14 cellular contexts compared by ENCODE assay signal in the genomic region with DNA sequence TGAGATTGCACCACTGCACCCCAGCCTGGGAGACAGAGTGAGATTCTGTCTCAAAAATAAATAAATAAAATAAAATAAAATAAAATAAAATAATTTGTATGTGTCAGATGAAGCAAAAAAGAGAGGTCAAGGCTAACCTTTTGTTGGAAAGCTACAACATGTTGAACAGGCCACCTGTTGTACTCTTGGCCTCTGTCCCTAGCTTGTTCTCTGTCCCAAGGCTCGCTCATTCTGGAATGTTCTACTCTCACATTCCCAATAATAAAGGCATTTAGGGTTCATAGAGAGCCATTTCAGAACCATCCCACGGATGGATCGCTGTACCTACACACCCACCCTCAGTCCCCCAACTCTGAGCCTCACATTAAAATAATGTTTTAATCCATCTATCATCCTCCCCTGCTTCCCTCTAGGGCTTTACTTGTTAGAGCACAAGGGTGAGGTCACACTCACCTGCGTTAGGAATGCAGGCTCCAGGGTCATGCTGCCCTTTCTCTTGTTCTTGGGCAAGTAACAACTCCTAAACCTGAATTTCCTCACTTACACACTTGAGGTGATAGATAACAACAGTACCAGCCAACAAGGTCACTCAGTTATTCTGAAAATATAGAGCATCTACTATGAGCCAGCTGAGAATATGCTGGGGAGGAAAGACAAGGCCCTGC. TPM values are rescaled to one million over a fixed set of nuclear protein-coding genes. Genes with fewer than 3 reads are reported as not detected.
A peak's percentile ranks its signal among the peaks of the same experiment; 100 is the strongest.
DNase-seq lines count a peak whose midpoint lies in the region; ATAC-seq, FAIRE-seq and TF ChIP-seq lines count a peak whose summit lies in the region.
"Had no signal": no experiment of that assay in that cellular context is flagged by ENCODE, and none has a peak within 500 bp of the region (broad histone marks: within the 10 kb centered on the region; RNA-seq: fewer than 3 reads in every experiment).

No MANE protein-coding gene starts in this region.

- no peak for TF ChIP-seq RAD21 in H1 (IDR thresholded peaks at IDR 0.05 in 1 of 2, conservative IDR thresholded peaks at IDR 0.05 in 1 of 2; ENCODE audit: low read depth in 2 of 2, low read length in 2 of 2)

- H3K27ac ChIP-seq in Panc1 (ENCODE audit: low read length) (peak overlapping the region; percentile 77; the same call in 1 of the 2 replicates), H1 (ENCODE audit: low read depth, low read length) (no peak overlapping the region), RWPE1 (no peak overlapping the region)
- H3K27ac ChIP-seq: BLaER1 had no signal

- H3K9ac ChIP-seq in H1 (replicated peaks in 1 of 4; ENCODE audit: extremely low read depth in 1 of 4, low read depth in 3 of 4, low read length in 3 of 4): no peak overlapping the region
- H3K9ac ChIP-seq: BLaER1 had no signal

- H3K4me3 ChIP-seq in Panc1 (ENCODE audit: low read depth in 2 of 2, low read length in 2 of 2) (no peak overlapping the region), H1 (ENCODE audit: extremely low read depth in 1 of 4, insufficient read depth in 2 of 4, low read depth in 3 of 4, low read length in 4 of 4) (no peak overlapping the region)
- H3K4me3 ChIP-seq: BLaER1 had no signal

- H2BK12ac ChIP-seq in H1 (ENCODE audit: low read depth, low read length): no peak overlapping the region

- H3K4me1 ChIP-seq in Panc1 (ENCODE audit: control insufficient read depth, insufficient read depth, low read length) (peaks cover 26% of the 10 kb centered on the region), H1 (replicated peaks in 1 of 4; ENCODE audit: control insufficient read depth in 3 of 4, insufficient read depth in 4 of 4, low read length in 3 of 4) (peaks cover 0 to 11% (median 6%) of the 10 kb centered on the region in 4 experiments; a peak in 5 of 7 replicates)

- H2BK15ac ChIP-seq in H1 (ENCODE audit: low read length): no peak overlapping the region

- H2AFZ ChIP-seq in H1 (ENCODE audit: low read length): no peak overlapping the region

- TF ChIP-seq POLR2A in H1 (IDR thresholded peaks at IDR 0.05; ENCODE audit: control extremely low read depth in 1 of 2, low read depth in 2 of 2, low read length in 2 of 2) (no peak), GM12892 (IDR thresholded peaks at IDR 0.05; ENCODE audit: low read depth, low read length) (no peak)

- H4K5ac ChIP-seq in H1 (ENCODE audit: insufficient read length, low read depth, low read length): no peak overlapping the region

- H4K20me1 ChIP-seq in H1 (replicated peaks in 1 of 2; ENCODE audit: control insufficient read depth in 1 of 2, insufficient read depth in 2 of 2, low read length in 2 of 2): no peaks in the 10 kb centered on the region
- H4K20me1 ChIP-seq: BLaER1 had no signal

- no TSS peak for BruUV-seq in Panc1 (replicated peaks; lab: Mats Ljungman, UMichigan)

- no peak for ATAC-seq in Panc1

- no peak overlapping the region for H3K14ac ChIP-seq in H1 (ENCODE audit: insufficient read length)

- no peak overlapping the region for H2BK5ac ChIP-seq in H1 (ENCODE audit: low read depth, low read length)

- H3K36me3 Mint-ChIP-seq in neural crest cell (ENCODE audit: low read depth): no peaks in the 10 kb centered on the region
- H3K36me3 Mint-ChIP-seq: CD4-positive, alpha-beta memory T cell had no signal

- H3K27me3 Mint-ChIP-seq in neural crest cell (ENCODE audit: low read depth): no peaks in the 10 kb centered on the region

- POLR2A ChIA-PET in Panc1 (lab: Charles Lee) (no interaction called here), H1 (lab: Charles Lee; ENCODE audit: partially characterized antibody) (no interaction called here), RWPE1 (lab: Yijun Ruan, JAX; ENCODE audit: low non-redundant PET) (no interaction called here)

- FAIRE-seq in H1 (lab: Jason Lieb, UNC) (no peak), GM12892 (lab: Jason Lieb, UNC) (no peak)

- H3K4me3 Mint-ChIP-seq in neural crest cell: no peak overlapping the region
- H3K4me3 Mint-ChIP-seq: CD14-positive monocyte; CD4-positive, alpha-beta memory T cell; H9 had no signal

- DNase-seq in Panc1 (ENCODE audit: low read depth, low spot score) (no peak), H1 (ENCODE audit: low read depth in 1 of 2, low spot score in 2 of 2) (no peak), neural crest cell (ENCODE audit: low read depth, low spot score) (no peak), RWPE1 (ENCODE audit: low spot score) (no peak), amniotic stem cell (lab: John Stamatoyannopoulos, UW) (no peak), GM12892 (ENCODE audit: insufficient read length) (no peak)
- DNase-seq: Calu3; CD4-positive, alpha-beta memory T cell; DMS79 treated with DMSO at 0.1 percent for 48 hours; GF-D8; GOT3; H9 had no signal

- H2AK5ac ChIP-seq in H1 (ENCODE audit: low read depth, low read length): no peak overlapping the region

- no peak overlapping the region for H3K56ac ChIP-seq in H1 (replicated peaks; ENCODE audit: insufficient read length, low read depth, low read length)

- no peaks in the 10 kb centered on the region for H3K9me3 Mint-ChIP-seq in neural crest cell
- H3K9me3 Mint-ChIP-seq: CD14-positive monocyte; CD4-positive, alpha-beta memory T cell; H9 had no signal

- TF ChIP-seq EP300 in H1 (IDR thresholded peaks at IDR 0.05; ENCODE audit: borderline replicate concordance in 1 of 2, low read depth in 2 of 2, low read length in 2 of 2): no peak

- H3K9me3 ChIP-seq in Panc1 (ENCODE audit: control insufficient read depth, insufficient read depth, low read depth, low read length): no peaks in the 10 kb centered on the region
- no peaks in the 10 kb centered on the region for H3K9me3 ChIP-seq in H1 (ENCODE audit: insufficient read depth in 2 of 2, low read depth in 1 of 2, low read length in 1 of 2)
- H3K9me3 ChIP-seq: BLaER1 had no signal

- H3K79me1 ChIP-seq in H1 (ENCODE audit: low read depth, low read length): no peaks in the 10 kb centered on the region

- no peak overlapping the region for H3K18ac ChIP-seq in H1 (ENCODE audit: extremely low read depth, low read length)

- H4K8ac ChIP-seq in H1 (ENCODE audit: extremely low read depth, insufficient read depth, low read length): no peak overlapping the region

- CTCF ChIA-PET in Panc1 (lab: Charles Lee): no interaction called here
- CTCF ChIA-PET in H1 (lab: Charles Lee; ENCODE audit: partially characterized antibody): interaction anchor here (0.6 to 2.2 kb wide), 7 partner anchors 41 to 485 kb away, joined by 3 to 5 read pairs (median 3); a partner anchor contains a TSS
- CTCF ChIA-PET in RWPE1 (lab: Yijun Ruan, JAX): interaction anchor here (0.7 kb wide), 1 partner anchor 232 kb away, joined by 3 read pairs; no protein-coding TSS in a partner anchor

- no peak overlapping the region for H3K4me2 ChIP-seq in H1 (ENCODE audit: insufficient read depth in 1 of 2, low read depth in 2 of 2, low read length in 2 of 2)
- H3K4me2 ChIP-seq: BLaER1 had no signal

- H3K79me2 ChIP-seq in H1 (ENCODE audit: control insufficient read depth in 1 of 2, insufficient read depth in 2 of 2, low read length in 2 of 2): no peaks in the 10 kb centered on the region

- H3K27ac Mint-ChIP-seq in neural crest cell (ENCODE audit: unreplicated experiment): peak overlapping the region; percentile 20
- H3K27ac Mint-ChIP-seq: CD4-positive, alpha-beta memory T cell had no signal

- 90% methylated on average over 4 of the region's 4 CpGs; no CpG with 5 or more reads in 1 of the 2 experiments for WGBS in H1 (ENCODE audit: extremely low coverage in 1 of 2, insufficient coverage in 1 of 2, insufficient read length in 1 of 2, insufficient replicate concordance in 2 of 2, low coverage in 1 of 2, low lambda C conversion rate in 2 of 2, missing lambda C conversion rate in 1 of 2), 2 experiments

- no peak for TF ChIP-seq CTCF in Panc1 (IDR thresholded peaks at IDR 0.05)
- no peak for TF ChIP-seq CTCF in H1 (IDR thresholded peaks at IDR 0.05; ENCODE audit: control extremely low read depth in 1 of 3, insufficient read depth in 1 of 3, low read depth in 1 of 3, low read length in 3 of 3)
- TF ChIP-seq CTCF in neural crest cell (conservative IDR thresholded peaks at IDR 0.05): no peak
- no peak for TF ChIP-seq CTCF in RWPE1 (conservative IDR thresholded peaks at IDR 0.05; ENCODE audit: low read depth)

- H3K23ac ChIP-seq in H1 (ENCODE audit: insufficient read length): no peak overlapping the region

- no peaks in the 10 kb centered on the region for H3K27me3 ChIP-seq in Panc1 (ENCODE audit: control insufficient read depth, insufficient read depth, low read length)
- H3K27me3 ChIP-seq in H1 (replicated peaks in 1 of 4; ENCODE audit: control insufficient read depth in 3 of 4, extremely low read depth in 1 of 4, insufficient read depth in 3 of 4, low read length in 3 of 4): no peaks in the 10 kb centered on the region
- H3K27me3 ChIP-seq: BLaER1 had no signal

- peaks cover 16% of the 10 kb centered on the region for H3K4me1 Mint-ChIP-seq in neural crest cell

- H3K36me3 ChIP-seq in Panc1 (ENCODE audit: control insufficient read depth, insufficient read depth, low read length): no peaks in the 10 kb centered on the region
- H3K36me3 ChIP-seq in H1 (ENCODE audit: control insufficient read depth in 2 of 4, insufficient read depth in 4 of 4, low read length in 3 of 4): no peaks in the 10 kb centered on the region
- H3K36me3 ChIP-seq: BLaER1 had no signal

- intact Hi-C loops in Panc1 (cut with micrococcal nuclease; ENCODE audit: unreplicated experiment): no loop called here

- H3K23me2 ChIP-seq in H1 (ENCODE audit: low read depth, low read length): no peaks in the 10 kb centered on the region

- in situ Hi-C loops in Panc1 (cut with HindIII; ENCODE audit: low pct_unique_long_range_greater_than_20kb, low sequenced_read_pairs): no loop called here

- no peak overlapping the region for H3K4ac ChIP-seq in H1 (replicated peaks; ENCODE audit: insufficient read length, low read depth, low read length)

- H2BK120ac ChIP-seq in H1 (replicated peaks; ENCODE audit: low read depth, low read length): no peak overlapping the region

- H4K91ac ChIP-seq in H1 (replicated peaks; ENCODE audit: insufficient read length, low read length): peak overlapping the region; percentile 50

- H2BK20ac ChIP-seq in H1 (ENCODE audit: low read length): no peak overlapping the region

RNA-seq across cellular contexts. Expression of a gene that starts 24.9 kb away (rescaled TPM):
- total RNA-seq in Panc1 (2021; ENCODE audit: unreplicated experiment): 18.3 TPM
- 16.8 TPM for polyA plus RNA-seq in Panc1 (2012; ENCODE audit: insufficient read length)
- 21.4 and 22.2 TPM in 2 replicates for total RNA-seq in H1 (2021; fragmentation: NEBNext Ultra II Directional; extraction: Animal tissue kit (Norgen Biotek cat#: 25700))
- polyA plus RNA-seq in H1 (2011; rRNA removed): 11.0 and 17.4 TPM in 2 replicates
- polyA plus RNA-seq in H1 (2011; cell fraction: cytosol; rRNA removed): 15.1 TPM
- 8.3 TPM for polyA plus RNA-seq in H1 (2011; cell fraction: nucleus; rRNA removed)
- polyA plus RNA-seq in H1 (2012, experiment 1 of 2): 9.0 to 12.7 TPM (median 9.3 TPM) in 4 replicates
- polyA plus RNA-seq in H1 (2012, experiment 2 of 2): 2.6 TPM
- 16.2 TPM for polyA plus RNA-seq in H1 (2013, experiment 1 of 2)
- polyA plus RNA-seq in H1 (2013, experiment 2 of 2): 16.9 TPM
- polyA minus RNA-seq in H1 (2011; rRNA and poly(A)+ RNA removed): 14.5 and 16.0 TPM in 2 replicates
- polyA minus RNA-seq in H1 (2011; cell fraction: cytosol; rRNA and poly(A)+ RNA removed): 10.8 TPM
- polyA minus RNA-seq in H1 (2011; cell fraction: nucleus; rRNA and poly(A)+ RNA removed): 24.4 TPM
- total RNA-seq in neural crest cell: 13.5 and 18.2 TPM in 2 replicates
- 6.3 TPM for polyA plus RNA-seq in GM12892 (2012; ENCODE audit: missing spikeins)

RNA-seq across cellular contexts. Expression of a gene that starts 33.4 kb away (rescaled TPM):
- 66.6 TPM for total RNA-seq in Panc1 (2021; ENCODE audit: unreplicated experiment)
- polyA plus RNA-seq in Panc1 (2012; ENCODE audit: insufficient read length): 67.2 TPM
- total RNA-seq in H1 (2021; fragmentation: NEBNext Ultra II Directional; extraction: Animal tissue kit (Norgen Biotek cat#: 25700)): 132 and 140 TPM in 2 replicates
- polyA plus RNA-seq in H1 (2011; rRNA removed): 61.9 and 90.4 TPM in 2 replicates
- polyA plus RNA-seq in H1 (2011; cell fraction: cytosol; rRNA removed): 132 TPM
- polyA plus RNA-seq in H1 (2011; cell fraction: nucleus; rRNA removed): 58.1 TPM
- polyA plus RNA-seq in H1 (2012, experiment 1 of 2): 128 to 145 TPM (median 131 TPM) in 4 replicates
- 36.4 TPM for polyA plus RNA-seq in H1 (2012, experiment 2 of 2)
- 99.7 TPM for polyA plus RNA-seq in H1 (2013, experiment 1 of 2)
- 105 TPM for polyA plus RNA-seq in H1 (2013, experiment 2 of 2)
- 61.4 and 69.7 TPM in 2 replicates for polyA minus RNA-seq in H1 (2011; rRNA and poly(A)+ RNA removed)
- polyA minus RNA-seq in H1 (2011; cell fraction: cytosol; rRNA and poly(A)+ RNA removed): 44.0 TPM
- polyA minus RNA-seq in H1 (2011; cell fraction: nucleus; rRNA and poly(A)+ RNA removed): 60.3 TPM
- 63.5 and 71.4 TPM in 2 replicates for total RNA-seq in neural crest cell
- polyA plus RNA-seq in GM12892 (2012; ENCODE audit: missing spikeins): 63.3 TPM
